Comparison of ENCODE assay signal across 8 cellular contexts in the genomic region with DNA sequence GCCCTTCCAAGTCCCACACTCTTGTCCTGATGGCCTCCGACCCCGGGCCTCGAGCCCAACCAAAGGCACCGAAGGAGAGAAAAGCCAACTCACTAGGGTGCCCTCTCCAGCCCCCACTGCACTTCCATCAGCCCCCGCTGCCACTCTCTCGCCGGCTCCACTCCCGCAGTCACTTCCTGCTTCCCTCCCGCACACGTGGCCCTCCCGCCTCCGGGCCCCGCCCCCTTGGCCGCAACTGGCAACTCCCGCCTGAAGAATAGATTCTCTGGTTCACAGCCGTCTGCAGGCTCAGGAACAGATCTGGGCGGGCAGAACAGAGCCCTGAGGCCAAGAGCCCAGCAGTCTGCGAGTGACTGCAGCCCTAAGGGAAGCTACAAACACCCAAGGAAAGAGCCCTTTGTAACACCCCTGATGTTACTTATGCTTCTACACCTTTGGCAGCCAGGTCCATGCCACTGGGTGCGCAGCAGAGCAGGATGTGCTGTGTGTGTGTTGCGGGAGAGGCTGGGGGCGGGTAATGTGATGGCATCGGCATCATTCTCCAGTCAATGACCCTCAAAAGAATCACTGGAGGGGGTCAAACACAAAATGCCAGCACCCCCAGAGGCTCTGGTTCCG. TPM values are rescaled to one million over a fixed set of nuclear protein-coding genes. Genes with fewer than 3 reads are reported as not detected.
DNase-seq lines count a peak whose midpoint lies in the region; TF ChIP-seq lines count a peak whose summit lies in the region.

A gene with protein sequence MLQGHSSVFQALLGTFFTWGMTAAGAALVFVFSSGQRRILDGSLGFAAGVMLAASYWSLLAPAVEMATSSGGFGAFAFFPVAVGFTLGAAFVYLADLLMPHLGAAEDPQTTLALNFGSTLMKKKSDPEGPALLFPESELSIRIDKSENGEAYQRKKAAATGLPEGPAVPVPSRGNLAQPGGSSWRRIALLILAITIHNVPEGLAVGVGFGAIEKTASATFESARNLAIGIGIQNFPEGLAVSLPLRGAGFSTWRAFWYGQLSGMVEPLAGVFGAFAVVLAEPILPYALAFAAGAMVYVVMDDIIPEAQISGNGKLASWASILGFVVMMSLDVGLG (minus strand): TSS at position 171 of the 618 bp plus-strand sequence. CDS start 3,924 bp downstream, outside the sequence.

- peaks cover 7% of the 10 kb centered on the region for H3K4me1 ChIP-seq in neural progenitor cell

- no peaks in the 10 kb centered on the region for H3K27me3 ChIP-seq in H7 (ENCODE audit: control insufficient read depth, insufficient read depth, low read length)
- H3K27me3 ChIP-seq in neural progenitor cell, result no peaks in the 10 kb centered on the region

- H3F3A ChIP-seq in neural progenitor cell (ENCODE audit: low read depth), result peaks cover 7% of the 10 kb centered on the region

- H3K4me3 Mint-ChIP-seq in neural progenitor cell, result peak within 1 kb of the TSS; percentile 92

- H3K36me3 ChIP-seq in H7 (replicated peaks; ENCODE audit: control insufficient read depth, insufficient read depth, low read length) (no peaks in the 10 kb centered on the region), neural progenitor cell (no peaks in the 10 kb centered on the region)

- H2AFZ ChIP-seq in neural progenitor cell (replicated peaks), result peak within 1 kb of the TSS; percentile 93

- H3K27ac ChIP-seq in neural progenitor cell, result no peak within 1 kb of the TSS

- no peaks in the 10 kb centered on the region for H3K9me3 Mint-ChIP-seq in neural progenitor cell

- H3K4me3 ChIP-seq in H7 (ENCODE audit: insufficient read depth, low read depth, low read length) (peak within 1 kb of the TSS; percentile 64), foreskin fibroblast (ENCODE audit: low read depth in 1 of 2, low read length in 2 of 2) (peak within 1 kb of the TSS; percentile 69 to 71), neural progenitor cell (peak within 1 kb of the TSS; percentile 53)

- DNase-seq in ELR (ENCODE audit: low read depth) (peak; percentile 97), H7 (peak; percentile 95), M059J (ENCODE audit: low read depth) (peak; percentile 91), SIG-M5 (lab: John Stamatoyannopoulos, UW) (peak; percentile 68), activated gamma-delta T cell (lab: John Stamatoyannopoulos, UW) (peak; percentile 79), foreskin fibroblast (peak; percentile 91 to 97), neural progenitor cell (ENCODE audit: low spot score) (peak; percentile 95), stromal cell of bone marrow (ENCODE audit: low read depth) (peak; percentile 91)

- no peaks in the 10 kb centered on the region for H3K9me3 ChIP-seq in neural progenitor cell (ENCODE audit: low read depth)

- H3K9ac ChIP-seq in neural progenitor cell, result no peak within 1 kb of the TSS

- peak within 1 kb of the TSS; percentile 93 for H3K27ac Mint-ChIP-seq in neural progenitor cell

- H3K27me3 Mint-ChIP-seq in neural progenitor cell (ENCODE audit: insufficient read depth, low read depth), result no peaks in the 10 kb centered on the region

- peak within 1 kb of the TSS; percentile 74 for H3K4me2 ChIP-seq in neural progenitor cell

- H3K4me1 Mint-ChIP-seq in neural progenitor cell, result peaks cover 13% of the 10 kb centered on the region

- H3K36me3 Mint-ChIP-seq in neural progenitor cell, result peaks cover under 1% of the 10 kb centered on the region

- no peaks in the 10 kb centered on the region for H4K20me1 ChIP-seq in neural progenitor cell (ENCODE audit: low read depth)

- no peaks in the 10 kb centered on the region for H3K79me2 ChIP-seq in neural progenitor cell (ENCODE audit: low read depth)

- TF ChIP-seq CTCF in foreskin fibroblast (IDR thresholded peaks at IDR 0.05; ENCODE audit: low read depth, low read length), result no peak
- no peak for TF ChIP-seq CTCF in neural progenitor cell (IDR thresholded peaks at IDR 0.05)

RNA-seq across cellular contexts. Expression of the gene that starts here (rescaled TPM):
- total RNA-seq in H7 (2014; rRNA removed; shearing (Covaris generic)), result 6.8 and 9.5 TPM in 2 replicates
- total RNA-seq in M059J (2014; rRNA removed; shearing (Covaris generic)), result 8.8 and 22.2 TPM in 2 replicates
- total RNA-seq in neural progenitor cell (ENCODE audit: low replicate concordance), result 5.5 and 8.2 TPM in 2 replicates
